ENCODE assay signal across 27 cellular contexts in genomic region chr9:34976992-34977391, GRCh38. TPM values are rescaled to one million over a fixed set of nuclear protein-coding genes. Genes with fewer than 3 reads are reported as not detected.
"Had no signal": no experiment of that assay in that cellular context is flagged by ENCODE, and none has a peak within 500 bp of the region (broad histone marks: within the 10 kb centered on the region; RNA-seq: fewer than 3 reads in every experiment).

No MANE protein-coding gene starts in this region.

- H3K36me3 Mint-ChIP-seq: memory B cell, naive B cell had no signal

- H3K4me3 Mint-ChIP-seq: dendritic cell treated with granulocyte-macrophage colony-stimulating factor and Interleukin-4, amounts not matched to agents 40 ng/mL and 50 ng/mL, for 4 days; effector memory CD8-positive, alpha-beta T cell; endodermal cell; memory B cell; naive B cell had no signal

- H3K27ac Mint-ChIP-seq: dendritic cell treated with granulocyte-macrophage colony-stimulating factor and Interleukin-4, amounts not matched to agents 40 ng/mL and 50 ng/mL, for 4 days; effector memory CD8-positive, alpha-beta T cell; endodermal cell; memory B cell; naive B cell had no signal

- H3K9me3 Mint-ChIP-seq: dendritic cell treated with granulocyte-macrophage colony-stimulating factor and Interleukin-4, amounts not matched to agents 40 ng/mL and 50 ng/mL, for 4 days; effector memory CD8-positive, alpha-beta T cell; endodermal cell; memory B cell; naive B cell had no signal

- ATAC-seq: effector memory CD8-positive, alpha-beta T cell; esophagus mucosa; gastrocnemius medialis; left colon; left lobe of liver; mucosa of descending colon had no signal

- DNase-seq: cortex of kidney; effector CD8-positive, alpha-beta T cell; effector memory CD8-positive, alpha-beta T cell; endodermal cell; erythroblast; esophagus squamous epithelium; foreskin fibroblast; foreskin melanocyte; gastrocnemius medialis; glutamatergic neuron; head of caudate nucleus; heart right ventricle; hippocampal formation; kidney; kidney glomerular epithelial cell; left colon; left ventricle myocardium inferior; mammary epithelial cell; mesendoderm; mucosa of descending colon; naive B cell had no signal

RNA-seq across cellular contexts. Expression of gene PHF24, which starts 18.9 kb away (rescaled TPM):
- total RNA-seq: dermis microvascular lymphatic vessel endothelial cell, left lobe of liver, myocyte had no signal
